Comparison of ENCODE assay signal across 15 cellular contexts in genomic region chr3:47867451-47868017, GRCh38.
"Had no signal": no experiment of that assay in that cellular context is flagged by ENCODE, and none has a peak within 500 bp of the region (broad histone marks: within the 10 kb centered on the region; RNA-seq: fewer than 3 reads in every experiment).

No MANE protein-coding gene starts in this region.

- H3K27ac ChIP-seq: SK-N-MC had no signal

- H3K27me3 Mint-ChIP-seq: activated CD4-positive, alpha-beta memory T cell treated with anti-CD3 and anti-CD28 coated beads for 36 hours; activated CD4-positive, alpha-beta T cell treated with anti-CD3 and anti-CD28 coated beads for 36 hours; activated CD8-positive, alpha-beta memory T cell treated with anti-CD3 and anti-CD28 coated beads, Interleukin-2, amount 10 ng/mL, durations not matched to agents 7 days and 5 days; naive thymus-derived CD4-positive, alpha-beta T cell; stimulated activated naive B cell treated with anti-CD40 and anti-IgM and Interleukin-4, amounts not matched to agents 10 μg/mL and 1 μg/mL and 100 μg/mL, for 72 hours; T-cell had no signal

- H3K4me3 ChIP-seq: lung, mucosa of descending colon, SK-N-MC had no signal

- H3K9me3 Mint-ChIP-seq: activated CD4-positive, alpha-beta memory T cell treated with anti-CD3 and anti-CD28 coated beads for 36 hours; naive thymus-derived CD4-positive, alpha-beta T cell; stimulated activated naive B cell treated with anti-CD40 and anti-IgM and Interleukin-4, amounts not matched to agents 10 μg/mL and 1 μg/mL and 100 μg/mL, for 72 hours; T-cell had no signal

- H3K9me3 ChIP-seq: mucosa of descending colon had no signal

- DNase-seq: activated CD4-positive, alpha-beta memory T cell treated with anti-CD3 and anti-CD28 coated beads for 36 hours; activated CD4-positive, alpha-beta T cell treated with anti-CD3 and anti-CD28 coated beads for 36 hours; activated CD8-positive, alpha-beta memory T cell treated with anti-CD3 and anti-CD28 coated beads, Interleukin-2, amount 10 ng/mL, durations not matched to agents 7 days and 5 days; activated gamma-delta T cell treated with Interleukin-2 at 50 U/mL for 16 hours; activated T-cell treated with anti-CD3 and anti-CD28 coated beads, Interleukin-2, amount 50 U/mL, for 48 hours; immature natural killer cell; left cardiac atrium; mucosa of descending colon; naive thymus-derived CD4-positive, alpha-beta T cell; retina; stimulated activated CD4-positive, alpha-beta T cell treated with anti-CD3 and anti-CD28 coated beads, Interleukin-2, amount 100 ng/mL, for 48 hours; stimulated activated naive B cell treated with anti-CD40 and anti-IgM and Interleukin-4, amounts not matched to agents 10 μg/mL and 1 μg/mL and 100 μg/mL, for 72 hours; T-cell had no signal

- H3K4me1 Mint-ChIP-seq: activated CD4-positive, alpha-beta T cell treated with anti-CD3 and anti-CD28 coated beads for 36 hours; activated CD8-positive, alpha-beta memory T cell treated with anti-CD3 and anti-CD28 coated beads, Interleukin-2, amount 10 ng/mL, durations not matched to agents 7 days and 5 days; immature natural killer cell; naive thymus-derived CD4-positive, alpha-beta T cell; T-cell had no signal

- H3K4me3 Mint-ChIP-seq: activated CD4-positive, alpha-beta memory T cell treated with anti-CD3 and anti-CD28 coated beads for 36 hours; activated CD4-positive, alpha-beta T cell treated with anti-CD3 and anti-CD28 coated beads for 36 hours; activated CD8-positive, alpha-beta memory T cell treated with anti-CD3 and anti-CD28 coated beads, Interleukin-2, amount 10 ng/mL, durations not matched to agents 7 days and 5 days; immature natural killer cell; naive thymus-derived CD4-positive, alpha-beta T cell; stimulated activated naive B cell treated with anti-CD40 and anti-IgM and Interleukin-4, amounts not matched to agents 10 μg/mL and 1 μg/mL and 100 μg/mL, for 72 hours; T-cell had no signal

- H3K27ac Mint-ChIP-seq: activated CD4-positive, alpha-beta memory T cell treated with anti-CD3 and anti-CD28 coated beads for 36 hours; activated CD4-positive, alpha-beta T cell treated with anti-CD3 and anti-CD28 coated beads for 36 hours; activated CD8-positive, alpha-beta memory T cell treated with anti-CD3 and anti-CD28 coated beads, Interleukin-2, amount 10 ng/mL, durations not matched to agents 7 days and 5 days; stimulated activated naive B cell treated with anti-CD40 and anti-IgM and Interleukin-4, amounts not matched to agents 10 μg/mL and 1 μg/mL and 100 μg/mL, for 72 hours had no signal

- ATAC-seq: activated CD4-positive, alpha-beta T cell treated with anti-CD3 and anti-CD28 coated beads for 36 hours; activated CD8-positive, alpha-beta memory T cell treated with anti-CD3 and anti-CD28 coated beads, Interleukin-2, amount 10 ng/mL, durations not matched to agents 7 days and 5 days; mucosa of descending colon; naive thymus-derived CD4-positive, alpha-beta T cell; stimulated activated naive B cell treated with anti-CD40 and anti-IgM and Interleukin-4, amounts not matched to agents 10 μg/mL and 1 μg/mL and 100 μg/mL, for 72 hours; T-cell had no signal
